13 cellular contexts compared by ENCODE assay signal in the genomic region with DNA sequence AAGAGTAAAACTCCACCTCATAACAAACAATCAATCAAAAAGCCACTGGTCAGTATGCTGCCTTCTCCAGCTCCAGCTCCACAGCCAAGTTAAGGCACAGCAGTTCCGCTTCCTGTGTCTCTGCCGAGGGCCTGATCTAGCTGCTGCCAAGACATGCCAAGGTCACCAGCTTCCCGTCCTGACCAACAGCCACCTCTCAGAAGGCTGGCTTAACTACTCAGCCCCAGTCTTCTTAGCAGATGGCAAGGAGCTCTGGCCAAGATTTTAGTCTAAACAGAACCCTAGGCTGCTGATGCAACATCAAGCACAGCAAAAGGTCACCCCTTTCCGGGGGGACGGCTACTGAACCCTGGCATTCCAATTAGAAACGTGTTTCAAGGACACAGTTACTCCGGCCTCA. TPM values are rescaled to one million over a fixed set of nuclear protein-coding genes. Genes with fewer than 3 reads are reported as not detected.
DNase-seq lines count a peak whose midpoint lies in the region; ATAC-seq, FAIRE-seq and TF ChIP-seq lines count a peak whose summit lies in the region.
"Had no signal": no experiment of that assay in that cellular context is flagged by ENCODE, and none has a peak within 500 bp of the region (broad histone marks: within the 10 kb centered on the region; RNA-seq: fewer than 3 reads in every experiment).

No MANE protein-coding gene starts in this region.

- H3K27me3 Mint-ChIP-seq in stimulated activated naive CD8-positive, alpha-beta T cell treated with anti-CD3 and anti-CD28 coated beads, Interleukin-15, Interleukin-2, amounts not matched to agents 100 ng/mL and 50 ng/mL, for 24 hours, result no peaks in the 10 kb centered on the region
- no peaks in the 10 kb centered on the region for H3K27me3 Mint-ChIP-seq in stimulated activated naive CD8-positive, alpha-beta T cell treated with anti-CD3 and anti-CD28 coated beads, Interleukin-15, amount 100 ng/mL, for 72 hours
- H3K27me3 Mint-ChIP-seq in nephron progenitor cell (ENCODE audit: low read depth, poor library complexity), result no peaks in the 10 kb centered on the region
- H3K27me3 Mint-ChIP-seq: natural killer cell treated with Interleukin-12 subunit alpha and Interleukin-12 subunit beta and Interleukin-15 and Interleukin-18, amount 100 ng/mL, for 72 hours had no signal

- H3K4me1 Mint-ChIP-seq in stimulated activated naive CD8-positive, alpha-beta T cell treated with anti-CD3 and anti-CD28 coated beads, Interleukin-15, Interleukin-2, amounts not matched to agents 100 ng/mL and 50 ng/mL, for 24 hours (ENCODE audit: low read depth), result no peaks in the 10 kb centered on the region
- no peaks in the 10 kb centered on the region for H3K4me1 Mint-ChIP-seq in stimulated activated naive CD8-positive, alpha-beta T cell treated with anti-CD3 and anti-CD28 coated beads, Interleukin-15, amount 100 ng/mL, for 72 hours
- H3K4me1 Mint-ChIP-seq in nephron progenitor cell, result peaks cover 53% of the 10 kb centered on the region

- H3K4me3 ChIP-seq in esophagus muscularis mucosa, result no peak overlapping the region
- H3K4me3 ChIP-seq in SJCRH30, result no peak overlapping the region

- TF ChIP-seq CTCF in esophagus muscularis mucosa (IDR thresholded peaks at IDR 0.05) (no peak), nephron progenitor cell (IDR thresholded peaks at IDR 0.05) (no peak)

- TF ChIP-seq EP300 in esophagus muscularis mucosa (IDR thresholded peaks at IDR 0.05), result no peak

- peaks cover 30% of the 10 kb centered on the region for H3K36me3 Mint-ChIP-seq in stimulated activated naive CD8-positive, alpha-beta T cell treated with anti-CD3 and anti-CD28 coated beads, Interleukin-15, Interleukin-2, amounts not matched to agents 100 ng/mL and 50 ng/mL, for 24 hours (ENCODE audit: low read depth)
- H3K36me3 Mint-ChIP-seq in nephron progenitor cell (ENCODE audit: low read depth), result peaks cover 53% of the 10 kb centered on the region
- H3K36me3 Mint-ChIP-seq: natural killer cell treated with Interleukin-12 subunit alpha and Interleukin-12 subunit beta and Interleukin-15 and Interleukin-18, amount 100 ng/mL, for 72 hours had no signal

- no peak for FAIRE-seq in GM12891 (lab: Jason Lieb, UNC)

- no peak for DNase-seq in stimulated activated naive CD8-positive, alpha-beta T cell treated with anti-CD3 and anti-CD28 coated beads, Interleukin-15, amount 100 ng/mL, for 72 hours
- no peak for DNase-seq in esophagus muscularis mucosa (ENCODE audit: extremely low spot score)
- DNase-seq in nephron progenitor cell, result no peak
- no peak for DNase-seq in GM12891 (ENCODE audit: insufficient read length, low spot score)
- DNase-seq in SJCRH30, result no peak
- DNase-seq in KBM-7, result no peak
- no peak for DNase-seq in midbrain (lab: John Stamatoyannopoulos, UW)
- DNase-seq: activated CD4-positive, alpha-beta T cell treated with anti-CD3 and anti-CD28 coated beads for 4 hours; NCI-H2081 treated with DMSO at 0.1 percent for 48 hours; SW 1271 had no signal

- in situ Hi-C loops in KBM-7 (cut with MboI; ENCODE audit: low pct_unique_long_range_greater_than_20kb, low sequenced_read_pairs), result no loop called here

- H3K36me3 ChIP-seq in esophagus muscularis mucosa (peaks cover 0 to 57% (median 25%) of the 10 kb centered on the region in 4 donors), SJCRH30 (0 out of 2 replicates have a peak, but pooled peaks cover 11% of the 10 kb centered on the region)

- H3K27ac Mint-ChIP-seq in stimulated activated naive CD8-positive, alpha-beta T cell treated with anti-CD3 and anti-CD28 coated beads, Interleukin-15, Interleukin-2, amounts not matched to agents 100 ng/mL and 50 ng/mL, for 24 hours, result peak overlapping the region; percentile 63
- H3K27ac Mint-ChIP-seq in stimulated activated naive CD8-positive, alpha-beta T cell treated with anti-CD3 and anti-CD28 coated beads, Interleukin-15, amount 100 ng/mL, for 72 hours, result peak overlapping the region in 1 of 2 donors; percentile 19
- H3K27ac Mint-ChIP-seq in nephron progenitor cell, result peak overlapping the region; percentile 92
- H3K27ac Mint-ChIP-seq: activated T-helper 1 cell treated with anti-CD3 and anti-CD28 coated beads, Interleukin-12 subunit alpha, Interleukin-12 subunit beta, Interleukin-2, Interleukin-4 antibody, amounts not matched to agents 30 ng/mL and 10 ng/mL and 1 ng/mL, durations not matched to agents 14 hours and 24 hours and 36 hours; natural killer cell treated with Interleukin-12 subunit alpha and Interleukin-12 subunit beta and Interleukin-15 and Interleukin-18, amount 100 ng/mL, for 72 hours had no signal

- ATAC-seq in stimulated activated naive CD8-positive, alpha-beta T cell treated with anti-CD3 and anti-CD28 coated beads, Interleukin-15, amount 100 ng/mL, for 72 hours, result no peak
- ATAC-seq: natural killer cell treated with Interleukin-12 subunit alpha and Interleukin-12 subunit beta and Interleukin-15 and Interleukin-18, amount 100 ng/mL, for 72 hours had no signal

- H3K27me3 ChIP-seq in esophagus muscularis mucosa (no peaks in the 10 kb centered on the region), SJCRH30 (no peaks in the 10 kb centered on the region)

- no peaks in the 10 kb centered on the region for H3K9me3 ChIP-seq in esophagus muscularis mucosa
- H3K9me3 ChIP-seq in SJCRH30 (replicated peaks), result no peaks in the 10 kb centered on the region

- WGBS in esophagus muscularis mucosa, result 48% methylated on average over 7 of the region's 7 CpGs

- H3K4me1 ChIP-seq in esophagus muscularis mucosa, result peaks cover 21 to 61% (median 51%) of the 10 kb centered on the region in 4 donors
- no peaks in the 10 kb centered on the region for H3K4me1 ChIP-seq in SJCRH30

- TF ChIP-seq POLR2A in esophagus muscularis mucosa (IDR thresholded peaks at IDR 0.05; ENCODE audit: low read depth), result no peak
- no peak for TF ChIP-seq POLR2A in GM12891 (IDR thresholded peaks at IDR 0.05; ENCODE audit: low read depth, low read length)

- H3K27ac ChIP-seq in esophagus muscularis mucosa (replicated peaks in 1 of 4), result peak overlapping the region; percentile 74 to 84 (median 80)
- H3K27ac ChIP-seq in SJCRH30, result no peak overlapping the region

- H3K9me3 Mint-ChIP-seq in stimulated activated naive CD8-positive, alpha-beta T cell treated with anti-CD3 and anti-CD28 coated beads, Interleukin-15, Interleukin-2, amounts not matched to agents 100 ng/mL and 50 ng/mL, for 24 hours, result no peaks in the 10 kb centered on the region
- no peaks in the 10 kb centered on the region for H3K9me3 Mint-ChIP-seq in stimulated activated naive CD8-positive, alpha-beta T cell treated with anti-CD3 and anti-CD28 coated beads, Interleukin-15, amount 100 ng/mL, for 72 hours
- no peaks in the 10 kb centered on the region for H3K9me3 Mint-ChIP-seq in nephron progenitor cell
- H3K9me3 Mint-ChIP-seq: activated T-helper 1 cell treated with anti-CD3 and anti-CD28 coated beads, Interleukin-12 subunit alpha, Interleukin-12 subunit beta, Interleukin-2, Interleukin-4 antibody, amounts not matched to agents 30 ng/mL and 10 ng/mL and 1 ng/mL, durations not matched to agents 14 hours and 24 hours and 36 hours; natural killer cell treated with Interleukin-12 subunit alpha and Interleukin-12 subunit beta and Interleukin-15 and Interleukin-18, amount 100 ng/mL, for 72 hours had no signal

- intact Hi-C loops in esophagus muscularis mucosa (cut with DNase I), result no loop called here

- no peak overlapping the region for H3K4me3 Mint-ChIP-seq in stimulated activated naive CD8-positive, alpha-beta T cell treated with anti-CD3 and anti-CD28 coated beads, Interleukin-15, Interleukin-2, amounts not matched to agents 100 ng/mL and 50 ng/mL, for 24 hours
- H3K4me3 Mint-ChIP-seq in stimulated activated naive CD8-positive, alpha-beta T cell treated with anti-CD3 and anti-CD28 coated beads, Interleukin-15, amount 100 ng/mL, for 72 hours, result no peak overlapping the region
- H3K4me3 Mint-ChIP-seq in nephron progenitor cell, result no peak overlapping the region
- H3K4me3 Mint-ChIP-seq: activated T-helper 1 cell treated with anti-CD3 and anti-CD28 coated beads, Interleukin-12 subunit alpha, Interleukin-12 subunit beta, Interleukin-2, Interleukin-4 antibody, amounts not matched to agents 30 ng/mL and 10 ng/mL and 1 ng/mL, durations not matched to agents 14 hours and 24 hours and 36 hours; natural killer cell treated with Interleukin-12 subunit alpha and Interleukin-12 subunit beta and Interleukin-15 and Interleukin-18, amount 100 ng/mL, for 72 hours had no signal

TF ChIP-seq in GM12891, 5 proteins besides CTCF, POLR2A, EP300 and RAD21:
- TF ChIP-seq PAX5 (IDR thresholded peaks at IDR 0.05; ENCODE audit: insufficient read depth, low read length, severe bottlenecking) (no peak), SPI1 (IDR thresholded peaks at IDR 0.05; ENCODE audit: low read depth, low read length) (no peak)

RNA-seq across cellular contexts. Expression of gene MNT, which starts 17.7 kb away (rescaled TPM):
- 10 to 100 TPM; 10.8 to 17.4 (median 13.8) TPM for total RNA-seq in esophagus muscularis mucosa
- 7.7 TPM for polyA plus RNA-seq in GM12891 (2012; ENCODE audit: low read depth, missing spikeins)
- 8.7 and 10.1 TPM in 2 replicates for total RNA-seq in SJCRH30 (2014; rRNA removed; shearing (Covaris generic))
